Comparison of ENCODE assay signal across 28 cellular contexts in the genomic region with DNA sequence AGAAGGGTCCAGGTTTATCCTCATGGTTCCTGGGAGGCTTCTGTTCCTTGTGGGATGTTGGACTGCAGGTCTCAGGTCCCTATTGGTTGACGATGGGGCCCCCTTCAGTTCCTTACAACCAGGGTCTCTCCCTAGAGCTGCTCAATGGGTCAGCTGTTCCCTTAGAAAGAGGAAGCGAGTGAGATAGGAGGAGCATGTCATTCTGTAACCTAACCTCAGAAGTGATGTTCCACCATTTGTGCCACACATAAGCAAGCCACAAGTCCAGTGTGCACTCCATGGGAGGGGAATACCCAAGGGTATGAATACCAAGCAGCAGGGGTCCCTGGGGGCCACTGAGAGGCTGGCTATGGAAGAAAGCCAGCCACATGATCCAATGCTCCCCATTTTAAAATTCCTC.
"Had no signal": no experiment of that assay in that cellular context is flagged by ENCODE, and none has a peak within 500 bp of the region (broad histone marks: within the 10 kb centered on the region; RNA-seq: fewer than 3 reads in every experiment).

No MANE protein-coding gene starts in this region.

- H3K4me1 Mint-ChIP-seq: nephron, neural progenitor cell had no signal

- ATAC-seq: esophagus mucosa; gastroesophageal sphincter; heart left ventricle; left cardiac atrium; left lung; naive thymus-derived CD4-positive, alpha-beta T cell; psoas muscle; right cardiac atrium; stimulated activated effector memory CD8-positive, alpha-beta T cell treated with anti-CD3 and anti-CD28 coated beads, Interleukin-12 subunit alpha, Interleukin-12 subunit beta, amount 100 ng/mL, for 72 hours; stimulated activated naive CD8-positive, alpha-beta T cell treated with anti-CD3 and anti-CD28 coated beads, Interleukin-15, Interleukin-2, amounts not matched to agents 100 U/mL and 50 U/mL, for 24 hours had no signal

- H3K4me3 Mint-ChIP-seq: dendritic cell treated with granulocyte-macrophage colony-stimulating factor and Interleukin-4, amounts not matched to agents 40 ng/mL and 50 ng/mL, for 4 days; endodermal cell; mesothelial cell of epicardium; nephron; neural progenitor cell; stimulated activated effector memory CD8-positive, alpha-beta T cell treated with anti-CD3 and anti-CD28 coated beads, Interleukin-12 subunit alpha, Interleukin-12 subunit beta, amount 100 ng/mL, for 72 hours; type B pancreatic cell had no signal

- H3K9me3 ChIP-seq: colonic mucosa, psoas muscle, testis had no signal

- H3K4me3 ChIP-seq: colonic mucosa, gastroesophageal sphincter, heart left ventricle, hepatocyte, left lung, neural progenitor cell, psoas muscle, sigmoid colon, testis, tibial artery had no signal

- H3K27me3 Mint-ChIP-seq: dendritic cell treated with granulocyte-macrophage colony-stimulating factor and Interleukin-4, amounts not matched to agents 40 ng/mL and 50 ng/mL, for 4 days; naive thymus-derived CD4-positive, alpha-beta T cell; type B pancreatic cell had no signal

- H3K4me1 ChIP-seq: colonic mucosa, gastroesophageal sphincter, left lung, neural progenitor cell, psoas muscle, sigmoid colon, testis, tibial artery had no signal

- DNase-seq: colonic mucosa; effector CD8-positive, alpha-beta T cell; endodermal cell; foreskin fibroblast; heart left ventricle; left cardiac atrium; left lung; mesenchymal stem cell; naive thymus-derived CD4-positive, alpha-beta T cell; psoas muscle; right cardiac atrium; sigmoid colon; stimulated activated CD4-positive, alpha-beta T cell treated with anti-CD3 and anti-CD28 coated beads, Interleukin-2, amount 100 ng/mL, for 24 hours; stimulated activated CD4-positive, alpha-beta T cell treated with anti-CD3 and anti-CD28 coated beads, Interleukin-4, amount 100 ng/mL, for 24 hours; stimulated activated naive CD8-positive, alpha-beta T cell treated with anti-CD3 and anti-CD28 coated beads, Interleukin-15, Interleukin-2, amounts not matched to agents 100 U/mL and 50 U/mL, for 24 hours; substantia nigra; testis; tibial artery had no signal

- H3K27ac Mint-ChIP-seq: dendritic cell treated with granulocyte-macrophage colony-stimulating factor and Interleukin-4, amounts not matched to agents 40 ng/mL and 50 ng/mL, for 4 days; endodermal cell; mesothelial cell of epicardium; nephron; neural progenitor cell; stimulated activated effector memory CD8-positive, alpha-beta T cell treated with anti-CD3 and anti-CD28 coated beads, Interleukin-12 subunit alpha, Interleukin-12 subunit beta, amount 100 ng/mL, for 72 hours; type B pancreatic cell had no signal

- H3K9me3 Mint-ChIP-seq: neural progenitor cell had no signal

- H3K27ac ChIP-seq: colonic mucosa, epithelial cell of prostate, gastroesophageal sphincter, heart left ventricle, hepatocyte, left lung, neural progenitor cell, psoas muscle, sigmoid colon, testis, tibial artery had no signal

- H3K36me3 ChIP-seq: colonic mucosa, gastroesophageal sphincter, heart left ventricle, left lung, neural progenitor cell, sigmoid colon, tibial artery had no signal

- H3K27me3 ChIP-seq: colonic mucosa, gastroesophageal sphincter, heart left ventricle, hepatocyte, left lung, neural progenitor cell, sigmoid colon, testis, tibial artery had no signal

- H3K36me3 Mint-ChIP-seq: mesothelial cell of epicardium; neural progenitor cell; stimulated activated effector memory CD8-positive, alpha-beta T cell treated with anti-CD3 and anti-CD28 coated beads, Interleukin-12 subunit alpha, Interleukin-12 subunit beta, amount 100 ng/mL, for 72 hours; type B pancreatic cell had no signal
